Comparison of ENCODE assay signal across 23 cellular contexts in the genomic region with DNA sequence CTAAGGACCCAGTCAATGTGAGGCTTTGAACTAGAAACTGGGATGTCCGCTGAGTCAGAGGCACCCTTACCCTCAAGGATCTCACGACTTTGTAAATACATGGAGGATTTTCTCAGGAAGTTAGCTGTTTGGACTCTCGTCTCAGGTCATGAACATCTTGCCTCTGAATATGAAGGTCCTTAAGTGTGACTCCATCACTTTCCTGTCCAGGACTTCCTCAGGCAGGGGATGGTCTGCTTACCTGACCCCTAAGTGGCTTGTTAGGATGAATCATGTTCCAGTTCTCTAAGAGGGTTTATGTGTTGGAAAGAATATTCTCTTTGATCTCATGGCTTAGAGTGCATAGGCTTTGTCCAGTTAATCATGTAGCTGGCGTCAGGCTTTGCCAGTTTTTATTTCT.
A peak's percentile ranks its signal among the peaks of the same experiment; 100 is the strongest.
DNase-seq lines count a peak whose midpoint lies in the region; ATAC-seq and TF ChIP-seq lines count a peak whose summit lies in the region.
"Had no signal": no experiment of that assay in that cellular context is flagged by ENCODE, and none has a peak within 500 bp of the region (broad histone marks: within the 10 kb centered on the region; RNA-seq: fewer than 3 reads in every experiment).

No MANE protein-coding gene starts in this region.

- H3K4me1 ChIP-seq in PC-3 (ENCODE audit: insufficient read depth, low read length) = no peaks in the 10 kb centered on the region
- H3K4me1 ChIP-seq: SJSA1 had no signal

- no peak overlapping the region for H3K27ac ChIP-seq in PC-3 (ENCODE audit: low read length)
- H3K27ac ChIP-seq: SJSA1 had no signal

- H3K27ac Mint-ChIP-seq in activated CD4-positive, alpha-beta T cell treated with anti-CD3 and anti-CD28 coated beads, Interleukin-2, amount 10 ng/mL, durations not matched to agents 7 days and 5 days = no peak overlapping the region

- CTCF ChIA-PET in PC-3 (lab: Charles Lee) = no interaction called here
- CTCF ChIA-PET in activated CD4-positive, alpha-beta T cell treated with anti-CD3 and anti-CD28 coated beads, Interleukin-2, amount 10 ng/mL, durations not matched to agents 7 days and 5 days (lab: Charles Lee) = interaction anchor here (0.6 kb wide), 1 partner anchor 70 kb away, joined by 3 read pairs; no protein-coding TSS in a partner anchor

- no peaks in the 10 kb centered on the region for H3K36me3 Mint-ChIP-seq in activated CD4-positive, alpha-beta T cell treated with anti-CD3 and anti-CD28 coated beads, Interleukin-2, amount 10 ng/mL, durations not matched to agents 7 days and 5 days (ENCODE audit: low read depth)

- no peak overlapping the region for H3K4me3 Mint-ChIP-seq in activated CD4-positive, alpha-beta T cell treated with anti-CD3 and anti-CD28 coated beads, Interleukin-2, amount 10 ng/mL, durations not matched to agents 7 days and 5 days

- H3K4me3 ChIP-seq in PC-3 (ENCODE audit: low read length) (no peak overlapping the region), epithelial cell of esophagus (ENCODE audit: low read length) (no peak overlapping the region)
- H3K4me3 ChIP-seq: SJSA1 had no signal

- POLR2A ChIA-PET in PC-3 (lab: Charles Lee; ENCODE audit: unreplicated experiment) = no interaction called here
- POLR2A ChIA-PET in activated CD4-positive, alpha-beta T cell treated with anti-CD3 and anti-CD28 coated beads, Interleukin-2, amount 10 ng/mL, durations not matched to agents 7 days and 5 days (lab: Charles Lee) = no interaction called here

- H3K9me2 ChIP-seq in PC-3 (replicated peaks; ENCODE audit: low read length) = no peaks in the 10 kb centered on the region

- TF ChIP-seq CTCF in PC-3 (conservative IDR thresholded peaks at IDR 0.05; ENCODE audit: low read depth, low read length) (no peak), epithelial cell of esophagus (IDR thresholded peaks at IDR 0.05; ENCODE audit: insufficient read depth, low read depth, low read length, missing control alignments) (no peak)

- H3K4me1 Mint-ChIP-seq in activated CD4-positive, alpha-beta T cell treated with anti-CD3 and anti-CD28 coated beads, Interleukin-2, amount 10 ng/mL, durations not matched to agents 7 days and 5 days = no peaks in the 10 kb centered on the region

- H3F3A ChIP-seq in PC-3 (ENCODE audit: low read length, unreplicated experiment) = no peaks in the 10 kb centered on the region

- intact Hi-C loops in PC-3 (cut with micrococcal nuclease) = no loop called here

- H2AFZ ChIP-seq in PC-3 (ENCODE audit: low read length) = no peak overlapping the region

- no peaks in the 10 kb centered on the region for H3K36me3 ChIP-seq in PC-3 (ENCODE audit: low read depth, low read length)
- H3K36me3 ChIP-seq: SJSA1 had no signal

- H3K27me3 ChIP-seq in PC-3 (ENCODE audit: low read length) = no peaks in the 10 kb centered on the region
- H3K27me3 ChIP-seq: SJSA1 had no signal

- H3K79me2 ChIP-seq in PC-3 (ENCODE audit: low read length) = no peaks in the 10 kb centered on the region

- no peaks in the 10 kb centered on the region for H3K9me3 ChIP-seq in PC-3 (ENCODE audit: low read length)
- H3K9me3 ChIP-seq: SJSA1 had no signal

- H4K20me1 ChIP-seq in PC-3 (ENCODE audit: low read length) = no peaks in the 10 kb centered on the region

- H3K9ac ChIP-seq in PC-3 (ENCODE audit: low read length) = no peak overlapping the region

- peaks cover 4% of the 10 kb centered on the region for H3K9me3 Mint-ChIP-seq in activated CD4-positive, alpha-beta T cell treated with anti-CD3 and anti-CD28 coated beads, Interleukin-2, amount 10 ng/mL, durations not matched to agents 7 days and 5 days

- H3K27me3 Mint-ChIP-seq in activated CD4-positive, alpha-beta T cell treated with anti-CD3 and anti-CD28 coated beads, Interleukin-2, amount 10 ng/mL, durations not matched to agents 7 days and 5 days = no peaks in the 10 kb centered on the region

- ATAC-seq in PC-3 = no peak
- ATAC-seq: HepG2 had no signal

- BruUV-seq in PC-3 (replicated peaks; lab: Mats Ljungman, UMichigan) = no TSS peak

- peak; percentile 31 for DNase-seq in COLO829 (ENCODE audit: low spot score)
- DNase-seq in PC-3 = peak; percentile 23
- DNase-seq in epithelial cell of esophagus (ENCODE audit: low read depth) = peak; percentile 13
- peak; percentile 45 for DNase-seq in kidney tubule cell (ENCODE audit: low spot score)
- DNase-seq in midbrain (lab: John Stamatoyannopoulos, UW) = no peak
- DNase-seq in activated effector memory CD4-positive, alpha-beta T cell treated with Interleukin-2 at 50 U/mL for 16 hours = no peak
- DNase-seq in activated CD4-positive, alpha-beta T cell treated with anti-CD3 and anti-CD28 coated beads, Interleukin-2, amount 10 ng/mL, durations not matched to agents 7 days and 5 days = no peak
- DNase-seq in central memory CD4-positive, alpha-beta T cell = no peak
- DNase-seq: 8988T, ACHN, DMS153, HCEC 1CT, Karpas-422, MV-4-11, NCI-H1105, NCI-H146, NCI-H1930, NCI-H446 treated with DMSO at 0.1 percent for 48 hours, NCI-H526 treated with DMSO at 0.1 percent for 48 hours, Right ventricle myocardium superior, RPMI8226 had no signal

- no peak overlapping the region for H3K4me2 ChIP-seq in PC-3 (ENCODE audit: low read length)

Comparison
In these comparisons a context has a peak if more than half of its experiments do, and no peak if none do; other contexts are left out.
1. DNase-seq: peak in COLO829 (single experiment), PC-3 (single experiment), epithelial cell of esophagus (single experiment) and kidney tubule cell (single experiment); none in midbrain (single experiment), activated effector memory CD4-positive, alpha-beta T cell treated with Interleukin-2 at 50 U/mL for 16 hours (single experiment), activated CD4-positive, alpha-beta T cell treated with anti-CD3 and anti-CD28 coated beads, Interleukin-2, amount 10 ng/mL, durations not matched to agents 7 days and 5 days (single experiment) and central memory CD4-positive, alpha-beta T cell (single experiment).